16 cellular contexts compared by ENCODE assay signal in genomic region chr1:231861541-231862481, GRCh38.
A peak's percentile ranks its signal among the peaks of the same experiment; 100 is the strongest.
DNase-seq lines count a peak whose midpoint lies in the region; ATAC-seq, FAIRE-seq and TF ChIP-seq lines count a peak whose summit lies in the region.
"Had no signal": no experiment of that assay in that cellular context is flagged by ENCODE, and none has a peak within 500 bp of the region (broad histone marks: within the 10 kb centered on the region; RNA-seq: fewer than 3 reads in every experiment).

No MANE protein-coding gene starts in this region.

- no peak for FAIRE-seq in K562 (lab: Jason Lieb, UNC)

- peaks cover 3 to 4% of the 10 kb centered on the region in 2 experiments; a peak in 2 of 5 replicates for H3K27me3 ChIP-seq in K562 (ENCODE audit: control insufficient read depth in 2 of 2, insufficient read depth in 2 of 2, low read length in 2 of 2)
- H3K27me3 ChIP-seq in gastroesophageal sphincter = no peaks in the 10 kb centered on the region
- H3K27me3 ChIP-seq: hepatocyte had no signal

- no peaks in the 10 kb centered on the region for H3K4me1 ChIP-seq in K562 (replicated peaks in 1 of 2; ENCODE audit: control insufficient read depth in 2 of 2, insufficient read depth in 2 of 2, low read length in 2 of 2)
- H3K4me1 ChIP-seq in gastroesophageal sphincter = peaks cover 0 to 14% (median 4%) of the 10 kb centered on the region in 3 donors

- H3K4me2 ChIP-seq in K562 (ENCODE audit: insufficient read depth, low read length) = no peak overlapping the region
- H3K4me2 ChIP-seq: hepatocyte had no signal

- no peaks in the 10 kb centered on the region for H3K79me2 ChIP-seq in K562 (ENCODE audit: control insufficient read depth, insufficient read depth, low read length)
- H3K79me2 ChIP-seq: hepatocyte had no signal

- no peak overlapping the region for H3K27ac Mint-ChIP-seq in activated T-helper 2 cell treated with anti-CD3 and anti-CD28 coated beads, Interferon-gamma antibody, Interleukin-2, Interleukin-4, amounts not matched to agents 10 μg/mL and 5 μg/mL and 100 μg/mL, durations not matched to agents 14 hours and 24 hours and 36 hours
- H3K27ac Mint-ChIP-seq: nephron progenitor cell; T-helper 1 cell treated with Interleukin-12 subunit alpha and Interleukin-12 subunit beta and Interleukin-4 antibody, amounts not matched to agents 30 μg/mL and 1 μg/mL, for 36 hours had no signal

- no peaks in the 10 kb centered on the region for H3K36me3 Mint-ChIP-seq in activated T-helper 2 cell treated with anti-CD3 and anti-CD28 coated beads, Interferon-gamma antibody, Interleukin-2, Interleukin-4, amounts not matched to agents 10 μg/mL and 5 μg/mL and 100 μg/mL, durations not matched to agents 14 hours and 24 hours and 36 hours (ENCODE audit: low read depth)

- H3K27me3 Mint-ChIP-seq in activated T-helper 2 cell treated with anti-CD3 and anti-CD28 coated beads, Interferon-gamma antibody, Interleukin-2, Interleukin-4, amounts not matched to agents 10 μg/mL and 5 μg/mL and 100 μg/mL, durations not matched to agents 14 hours and 24 hours and 36 hours (ENCODE audit: low read depth) = peaks cover 4% of the 10 kb centered on the region

- H3K9me3 ChIP-seq in K562 (replicated peaks; ENCODE audit: control insufficient read depth, insufficient read depth, low read depth, low read length) = no peaks in the 10 kb centered on the region
- H3K9me3 ChIP-seq in gastroesophageal sphincter = no peaks in the 10 kb centered on the region

- no peaks in the 10 kb centered on the region for H3K36me3 ChIP-seq in K562 (ENCODE audit: control insufficient read depth, insufficient read depth, low read length)
- no peaks in the 10 kb centered on the region for H3K36me3 ChIP-seq in gastroesophageal sphincter

- POLR2A ChIA-PET in K562 (lab: Yijun Ruan, JAX) = no interaction called here

- H3K27ac ChIP-seq in K562 (ENCODE audit: extremely low read depth, low read depth, low read length) (no peak overlapping the region), gastroesophageal sphincter (peak overlapping the region in 1 of 4 donors; percentile 53)
- H3K27ac ChIP-seq: hepatocyte had no signal

- H3K9me3 Mint-ChIP-seq in activated T-helper 2 cell treated with anti-CD3 and anti-CD28 coated beads, Interferon-gamma antibody, Interleukin-2, Interleukin-4, amounts not matched to agents 10 μg/mL and 5 μg/mL and 100 μg/mL, durations not matched to agents 14 hours and 24 hours and 36 hours = no peaks in the 10 kb centered on the region
- H3K9me3 Mint-ChIP-seq: activated T-cell treated with anti-CD3 and anti-CD28 coated beads, Interleukin-2, amount 50 U/mL, for 4 hours; nephron progenitor cell; T-helper 1 cell treated with Interleukin-12 subunit alpha and Interleukin-12 subunit beta and Interleukin-4 antibody, amounts not matched to agents 30 μg/mL and 1 μg/mL, for 36 hours had no signal

- in situ Hi-C loops in K562 (cut with MboI) = no loop called here

- under 1% methylated on average over 7 of the region's 7 CpGs for WGBS in K562 (ENCODE audit: insufficient coverage, low coverage, missing lambda C conversion rate)
- WGBS in gastroesophageal sphincter (ENCODE audit: low coverage in 1 of 2), 2 donors = 58 to 63% methylated on average over 7 of the region's 7 CpGs

- TF ChIP-seq POLR2A in K562 (conservative IDR thresholded peaks at IDR 0.05) (no peak), gastroesophageal sphincter (IDR thresholded peaks at IDR 0.05) (no peak)

- TF ChIP-seq CTCF in LNCaP clone FGC (IDR thresholded peaks at IDR 0.05; ENCODE audit: control insufficient read depth, extremely low read depth, insufficient read depth) = no peak
- no peak for TF ChIP-seq CTCF in K562 (IDR thresholded peaks at IDR 0.05 in 2 of 3, conservative IDR thresholded peaks at IDR 0.05 in 1 of 3; ENCODE audit: insufficient read depth in 2 of 3, low read depth in 1 of 3, low read length in 3 of 3)
- TF ChIP-seq CTCF in gastroesophageal sphincter (IDR thresholded peaks at IDR 0.05) = no peak

- CTCF ChIA-PET in K562 (lab: Yijun Ruan, JAX; ENCODE audit: low intra/inter-chr PET ratio) = no interaction called here

- H4K20me1 ChIP-seq in K562 (replicated peaks; ENCODE audit: control insufficient read depth, insufficient read depth, low read length) = no peaks in the 10 kb centered on the region

- TF ChIP-seq EP300 in K562 (IDR thresholded peaks at IDR 0.05; ENCODE audit: low read length) = no peak
- TF ChIP-seq EP300 in gastroesophageal sphincter (IDR thresholded peaks at IDR 0.05) = no peak

- no peak overlapping the region for H2AFZ ChIP-seq in K562 (ENCODE audit: low read depth, low read length)
- H2AFZ ChIP-seq: hepatocyte had no signal

- H3K9ac ChIP-seq in K562 (ENCODE audit: insufficient read depth in 1 of 2, low read depth in 2 of 2, low read length in 2 of 2) = no peak overlapping the region

- DNase-seq in LNCaP clone FGC (ENCODE audit: low read depth) = peak; percentile 88
- no peak for DNase-seq in K562 (ENCODE audit: extremely low read depth in 1 of 4, low spot score in 3 of 4)
- no peak for DNase-seq in sciatic nerve (ENCODE audit: low spot score)
- DNase-seq in NCI-H524 (lab: John Stamatoyannopoulos, UW) = no peak
- no peak for DNase-seq in activated T-helper 2 cell treated with anti-CD3 and anti-CD28 coated beads, Interferon-gamma antibody, Interleukin-2, Interleukin-4, amounts not matched to agents 10 μg/mL and 5 μg/mL and 100 μg/mL, durations not matched to agents 14 hours and 24 hours and 36 hours (ENCODE audit: low spot score)
- no peak for DNase-seq in posterior cingulate gyrus
- DNase-seq in stimulated activated CD4-positive, alpha-beta T cell treated with anti-CD3 and anti-CD28 coated beads, Interleukin-4, amount 100 ng/mL, for 4 hours = no peak
- DNase-seq: activated CD4-positive, alpha-beta T cell treated with anti-CD3 and anti-CD28 coated beads for 48 hours; activated T-cell treated with anti-CD3 and anti-CD28 coated beads, Interleukin-2, amount 50 U/mL, for 4 hours; effector CD8-positive, alpha-beta T cell; NCI-H1092; NCI-H446 treated with DMSO at 0.1 percent for 48 hours; nephron progenitor cell had no signal

- intact Hi-C loops in K562 (cut with micrococcal nuclease) = no loop called here
- intact Hi-C loops in sciatic nerve (cut with DNase I) = no loop called here
- intact Hi-C loops in activated T-helper 2 cell treated with anti-CD3 and anti-CD28 coated beads, Interferon-gamma antibody, Interleukin-2, Interleukin-4, amounts not matched to agents 10 μg/mL and 5 μg/mL and 100 μg/mL, durations not matched to agents 14 hours and 24 hours and 36 hours (cut with micrococcal nuclease) = no loop called here
- intact Hi-C loops in posterior cingulate gyrus (cut with DNase I) = no loop called here

- ATAC-seq in K562 (no peak), gastroesophageal sphincter (peak; percentile 44), sciatic nerve (peak; percentile 65)
- ATAC-seq: activated T-cell treated with anti-CD3 and anti-CD28 coated beads, Interleukin-2, amount 50 U/mL, for 4 hours had no signal

- no peak overlapping the region for H3K4me3 Mint-ChIP-seq in activated T-helper 2 cell treated with anti-CD3 and anti-CD28 coated beads, Interferon-gamma antibody, Interleukin-2, Interleukin-4, amounts not matched to agents 10 μg/mL and 5 μg/mL and 100 μg/mL, durations not matched to agents 14 hours and 24 hours and 36 hours (ENCODE audit: low read depth)
- H3K4me3 Mint-ChIP-seq: activated T-cell treated with anti-CD3 and anti-CD28 coated beads, Interleukin-2, amount 50 U/mL, for 4 hours; nephron progenitor cell; T-helper 1 cell treated with Interleukin-12 subunit alpha and Interleukin-12 subunit beta and Interleukin-4 antibody, amounts not matched to agents 30 μg/mL and 1 μg/mL, for 36 hours had no signal

- H3K4me1 Mint-ChIP-seq in activated T-helper 2 cell treated with anti-CD3 and anti-CD28 coated beads, Interferon-gamma antibody, Interleukin-2, Interleukin-4, amounts not matched to agents 10 μg/mL and 5 μg/mL and 100 μg/mL, durations not matched to agents 14 hours and 24 hours and 36 hours (ENCODE audit: low read depth) = peaks cover 4% of the 10 kb centered on the region

- no peak for TF ChIP-seq RAD21 in K562 (CRISPR knock-in tag; conservative IDR thresholded peaks at IDR 0.05 in 1 of 2, IDR thresholded peaks at IDR 0.05 in 1 of 2)

- H3K9me1 ChIP-seq in K562 (ENCODE audit: control insufficient read depth, insufficient read depth, low read length) = no peaks in the 10 kb centered on the region

- H3K4me3 ChIP-seq in LNCaP clone FGC (ENCODE audit: low read depth, low read length) (no peak overlapping the region), K562 (no peak overlapping the region), gastroesophageal sphincter (no peak overlapping the region)
- H3K4me3 ChIP-seq: hepatocyte had no signal

- BruUV-seq in K562 (replicated peaks; lab: Mats Ljungman, UMichigan) = no TSS peak

TF ChIP-seq in K562, 482 proteins besides CTCF, POLR2A, EP300 and RAD21 (continues in another document):
- TF ChIP-seq RAD51 (IDR thresholded peaks at IDR 0.05; ENCODE audit: borderline replicate concordance, low read depth) (peak; percentile 46; the same call in 1 of the 2 replicates), TFE3 (CRISPR knock-in tag; IDR thresholded peaks at IDR 0.05) (peak; percentile 88), ZFP1 (CRISPR knock-in tag; IDR thresholded peaks at IDR 0.05) (no peak), ZNF165 (CRISPR knock-in tag; IDR thresholded peaks at IDR 0.05; ENCODE audit: borderline replicate concordance) (no peak), MEF2A (IDR thresholded peaks at IDR 0.05; ENCODE audit: control insufficient read depth, low read depth, low read length) (no peak)
